Comparison of ENCODE assay signal across 24 cellular contexts in genomic region chr5:126809932-126810331, GRCh38. TPM values are rescaled to one million over a fixed set of nuclear protein-coding genes. Genes with fewer than 3 reads are reported as not detected.
A peak's percentile ranks its signal among the peaks of the same experiment; 100 is the strongest.
DNase-seq lines count a peak whose midpoint lies in the region; ATAC-seq and TF ChIP-seq lines count a peak whose summit lies in the region.
"Had no signal": no experiment of that assay in that cellular context is flagged by ENCODE, and none has a peak within 500 bp of the region (broad histone marks: within the 10 kb centered on the region; RNA-seq: fewer than 3 reads in every experiment).

No MANE protein-coding gene starts in this region.

- peaks cover 23 to 36% (median 28%) of the 10 kb centered on the region in 4 donors for H3K4me1 Mint-ChIP-seq in CD4-positive, alpha-beta memory T cell
- H3K4me1 Mint-ChIP-seq in activated CD8-positive, alpha-beta T cell treated with anti-CD3 and anti-CD28 coated beads, Interleukin-2, amount 10 ng/mL, durations not matched to agents 7 days and 5 days (ENCODE audit: low read depth): peaks cover 38% of the 10 kb centered on the region
- peaks cover 0 to 63% (median 24%) of the 10 kb centered on the region in 7 donors for H3K4me1 Mint-ChIP-seq in naive thymus-derived CD4-positive, alpha-beta T cell
- no peaks in the 10 kb centered on the region for H3K4me1 Mint-ChIP-seq in glutamatergic neuron (ENCODE audit: low read depth, unreplicated experiment)

- no peak for TF ChIP-seq CTCF in glutamatergic neuron (IDR thresholded peaks at IDR 0.05; ENCODE audit: partially characterized antibody, unreplicated experiment)

- intact Hi-C loops in CD4-positive, alpha-beta memory T cell (cut with micrococcal nuclease): loop anchor here (5.0 kb wide), 2 partner anchors 33 to 42 kb away; partner anchors contain the start of gene LMNB1
- intact Hi-C loops in naive thymus-derived CD4-positive, alpha-beta T cell (cut with micrococcal nuclease): loop anchor here (2.0 to 10.0 kb wide), 4 partner anchors 33 to 265 kb away; partner anchors contain the start of gene LMNB1 (in 1 of the 2)

- CTCF ChIA-PET in CD4-positive, alpha-beta memory T cell (lab: Charles Lee; ENCODE audit: partially characterized antibody): interaction anchor here (0.8 to 6.2 kb wide), 12 partner anchors 9 to 153 kb away, joined by 3 to 88 read pairs (median 4); partner anchors contain the start of gene LMNB1
- CTCF ChIA-PET in activated CD8-positive, alpha-beta T cell treated with anti-CD3 and anti-CD28 coated beads, Interleukin-2, amount 10 ng/mL, durations not matched to agents 7 days and 5 days (lab: Charles Lee): interaction anchor here (1.0 to 2.8 kb wide), 10 partner anchors 8 to 151 kb away, joined by 3 to 14 read pairs (median 4); partner anchors contain the start of gene LMNB1
- CTCF ChIA-PET in naive thymus-derived CD4-positive, alpha-beta T cell (lab: Charles Lee): interaction anchor here (0.7 to 2.0 kb wide), 4 partner anchors 8 to 456 kb away, joined by 3 to 8 read pairs (median 3); no protein-coding TSS in a partner anchor

- no peak for ATAC-seq in activated CD8-positive, alpha-beta T cell treated with anti-CD3 and anti-CD28 coated beads, Interleukin-2, amount 10 ng/mL, durations not matched to agents 7 days and 5 days
- no peak for ATAC-seq in naive thymus-derived CD4-positive, alpha-beta T cell
- ATAC-seq: activated CD4-positive, CD25-positive, alpha-beta regulatory T cell treated with anti-CD3 and anti-CD28 coated beads, Interleukin-2, amount 50 U/mL, for 24 hours; lower lobe of right lung had no signal

- POLR2A ChIA-PET in CD4-positive, alpha-beta memory T cell (lab: Charles Lee; ENCODE audit: partially characterized antibody): interaction anchor here (1.0 to 4.0 kb wide), 3 partner anchors 33 to 43 kb away, joined by 3 to 42 read pairs (median 4); partner anchors contain the start of gene LMNB1
- POLR2A ChIA-PET in activated CD8-positive, alpha-beta T cell treated with anti-CD3 and anti-CD28 coated beads, Interleukin-2, amount 10 ng/mL, durations not matched to agents 7 days and 5 days (lab: Charles Lee): interaction anchor here (0.6 to 1.6 kb wide), 3 partner anchors 30 to 33 kb away, joined by 4 to 6 read pairs (median 5); partner anchors contain the start of gene LMNB1
- POLR2A ChIA-PET in naive thymus-derived CD4-positive, alpha-beta T cell (lab: Charles Lee): interaction anchor here (1.0 to 2.8 kb wide), 3 partner anchors 16 to 42 kb away, joined by 5 to 11 read pairs (median 5); partner anchors contain the start of gene LMNB1

- no peaks in the 10 kb centered on the region for H3K27me3 ChIP-seq in CD4-positive, alpha-beta memory T cell (ENCODE audit: insufficient read depth, low read length)
- no peaks in the 10 kb centered on the region for H3K27me3 ChIP-seq in naive thymus-derived CD4-positive, alpha-beta T cell (ENCODE audit: control insufficient read depth in 2 of 2, insufficient read depth in 2 of 2, low read length in 2 of 2)
- H3K27me3 ChIP-seq: SJSA1 had no signal

- no peaks in the 10 kb centered on the region for H3K9me3 ChIP-seq in CD4-positive, alpha-beta memory T cell (ENCODE audit: control insufficient read depth in 1 of 2, low read length in 2 of 2)
- no peaks in the 10 kb centered on the region for H3K9me3 ChIP-seq in naive thymus-derived CD4-positive, alpha-beta T cell (ENCODE audit: control insufficient read depth in 2 of 3, low read length in 3 of 3)
- H3K9me3 ChIP-seq: lower lobe of right lung, prostate gland, SJSA1, thoracic aorta had no signal

- peak overlapping the region in 5 of 7 donors; percentile 21 to 97 (median 58) for H3K27ac Mint-ChIP-seq in CD4-positive, alpha-beta memory T cell
- peak overlapping the region; percentile 7 for H3K27ac Mint-ChIP-seq in activated CD8-positive, alpha-beta T cell treated with anti-CD3 and anti-CD28 coated beads, Interleukin-2, amount 10 ng/mL, durations not matched to agents 7 days and 5 days
- peak overlapping the region in 8 of 9 donors; percentile 47 to 95 (median 86) for H3K27ac Mint-ChIP-seq in naive thymus-derived CD4-positive, alpha-beta T cell
- H3K27ac Mint-ChIP-seq in glutamatergic neuron (ENCODE audit: unreplicated experiment): no peak overlapping the region

- DNase-seq in NCI-H2171 treated with DMSO at 0.1 percent for 48 hours (lab: John Stamatoyannopoulos, UW) (peak; percentile 1), NCI-H2171 (lab: John Stamatoyannopoulos, UW) (no peak), NCI-H524 treated with DMSO at 0.1 percent for 48 hours (lab: John Stamatoyannopoulos, UW) (no peak), glutamatergic neuron (no peak)
- DNase-seq in CD4-positive, alpha-beta memory T cell: peak in 1 of 5 donors; percentile 19
- no peak for DNase-seq in activated CD8-positive, alpha-beta T cell treated with anti-CD3 and anti-CD28 coated beads, Interleukin-2, amount 10 ng/mL, durations not matched to agents 7 days and 5 days
- peak in 2 of 9 donors; percentile 8 to 16 for DNase-seq in naive thymus-derived CD4-positive, alpha-beta T cell
- DNase-seq in activated CD4-positive, CD25-positive, alpha-beta regulatory T cell treated with anti-CD3 and anti-CD28 coated beads, Interleukin-2, amount 50 U/mL, for 72 hours: no peak
- DNase-seq: amniotic stem cell; C1 segment of cervical spinal cord; caudate nucleus; effector CD4-positive, alpha-beta T cell; head of caudate nucleus; lower lobe of right lung; NCI-H1092 treated with DMSO at 0.1 percent for 48 hours; NCI-H774; stimulated activated CD4-positive, alpha-beta T cell treated with anti-CD3 and anti-CD28 coated beads, Interleukin-4, amount 100 ng/mL, for 4 hours; T-helper 9 cell had no signal

- H3K36me3 Mint-ChIP-seq in CD4-positive, alpha-beta memory T cell: peaks cover 28 to 55% of the 10 kb centered on the region in 2 donors
- H3K36me3 Mint-ChIP-seq in activated CD8-positive, alpha-beta T cell treated with anti-CD3 and anti-CD28 coated beads, Interleukin-2, amount 10 ng/mL, durations not matched to agents 7 days and 5 days (ENCODE audit: low read depth): peaks cover 79% of the 10 kb centered on the region
- peaks cover 4 to 46% (median 22%) of the 10 kb centered on the region in 5 donors for H3K36me3 Mint-ChIP-seq in naive thymus-derived CD4-positive, alpha-beta T cell
- no peaks in the 10 kb centered on the region for H3K36me3 Mint-ChIP-seq in glutamatergic neuron (ENCODE audit: unreplicated experiment)

- H3K27ac ChIP-seq in CD4-positive, alpha-beta memory T cell (ENCODE audit: low read depth, low read length): no peak overlapping the region
- H3K27ac ChIP-seq in naive thymus-derived CD4-positive, alpha-beta T cell (ENCODE audit: low read depth, low read length): peak overlapping the region; percentile 57
- H3K27ac ChIP-seq: KMS-11, prostate gland, SJSA1, thoracic aorta had no signal

- H3K4me3 ChIP-seq in CD4-positive, alpha-beta memory T cell (ENCODE audit: low read length in 2 of 2): no peak overlapping the region
- H3K4me3 ChIP-seq in naive thymus-derived CD4-positive, alpha-beta T cell (ENCODE audit: low read length): no peak overlapping the region
- H3K4me3 ChIP-seq: lower lobe of right lung, prostate gland, SJSA1, skin epidermis, thoracic aorta had no signal

- H3K9me3 Mint-ChIP-seq in CD4-positive, alpha-beta memory T cell: no peaks in the 10 kb centered on the region
- H3K9me3 Mint-ChIP-seq in activated CD8-positive, alpha-beta T cell treated with anti-CD3 and anti-CD28 coated beads, Interleukin-2, amount 10 ng/mL, durations not matched to agents 7 days and 5 days (ENCODE audit: insufficient read depth): no peaks in the 10 kb centered on the region
- no peaks in the 10 kb centered on the region for H3K9me3 Mint-ChIP-seq in naive thymus-derived CD4-positive, alpha-beta T cell
- no peaks in the 10 kb centered on the region for H3K9me3 Mint-ChIP-seq in glutamatergic neuron (ENCODE audit: unreplicated experiment)

- peak overlapping the region in 2 of 8 donors; percentile 1 to 44 for H3K4me3 Mint-ChIP-seq in CD4-positive, alpha-beta memory T cell
- no peak overlapping the region for H3K4me3 Mint-ChIP-seq in activated CD8-positive, alpha-beta T cell treated with anti-CD3 and anti-CD28 coated beads, Interleukin-2, amount 10 ng/mL, durations not matched to agents 7 days and 5 days
- H3K4me3 Mint-ChIP-seq in naive thymus-derived CD4-positive, alpha-beta T cell: peak overlapping the region in 1 of 10 donors; percentile 46
- no peak overlapping the region for H3K4me3 Mint-ChIP-seq in glutamatergic neuron (ENCODE audit: unreplicated experiment)

- H3K4me1 ChIP-seq in CD4-positive, alpha-beta memory T cell (ENCODE audit: insufficient read depth, low read length): peaks cover 25% of the 10 kb centered on the region
- peaks cover 8 to 11% of the 10 kb centered on the region in 2 donors for H3K4me1 ChIP-seq in naive thymus-derived CD4-positive, alpha-beta T cell (ENCODE audit: control insufficient read depth in 2 of 2, insufficient read depth in 2 of 2, low read length in 2 of 2)
- H3K4me1 ChIP-seq: prostate gland had no signal

- H3K36me3 ChIP-seq in CD4-positive, alpha-beta memory T cell (ENCODE audit: insufficient read depth, low read length): peaks cover 4% of the 10 kb centered on the region
- H3K36me3 ChIP-seq in naive thymus-derived CD4-positive, alpha-beta T cell (ENCODE audit: control insufficient read depth in 2 of 3, insufficient read depth in 3 of 3, low read length in 3 of 3): peaks cover 0 to 24% (median 0%) of the 10 kb centered on the region in 3 experiments
- H3K36me3 ChIP-seq: lower lobe of right lung, prostate gland, thoracic aorta had no signal

- no peaks in the 10 kb centered on the region for H3K27me3 Mint-ChIP-seq in CD4-positive, alpha-beta memory T cell
- H3K27me3 Mint-ChIP-seq in activated CD8-positive, alpha-beta T cell treated with anti-CD3 and anti-CD28 coated beads, Interleukin-2, amount 10 ng/mL, durations not matched to agents 7 days and 5 days (ENCODE audit: low read depth): no peaks in the 10 kb centered on the region
- H3K27me3 Mint-ChIP-seq in naive thymus-derived CD4-positive, alpha-beta T cell: no peaks in the 10 kb centered on the region
- H3K27me3 Mint-ChIP-seq in glutamatergic neuron (ENCODE audit: unreplicated experiment): no peaks in the 10 kb centered on the region

RNA-seq across cellular contexts. Expression of gene LMNB1, which starts 33.0 kb away (rescaled TPM):
- total RNA-seq in CD4-positive, alpha-beta memory T cell: 10 to 100 TPM; 28.2 to 32.3 TPM
- polyA plus RNA-seq in CD4-positive, alpha-beta memory T cell: 1 to 10 TPM; 2.0 to 8.8 TPM
- 100 to 1,000 TPM; 384 to 396 TPM for total RNA-seq in activated CD8-positive, alpha-beta T cell treated with anti-CD3 and anti-CD28 coated beads, Interleukin-2, amount 10 ng/mL, durations not matched to agents 7 days and 5 days
- 100 to 1,000 TPM in 1 of 5 experiments, 10 to 100 TPM in 4; 20.8 to 218 (median 32.6) TPM for total RNA-seq in naive thymus-derived CD4-positive, alpha-beta T cell
- polyA plus RNA-seq in naive thymus-derived CD4-positive, alpha-beta T cell: 10 to 100 TPM; 10.5 to 11.3 TPM
- 94.3 TPM for total RNA-seq in glutamatergic neuron (ENCODE audit: unreplicated experiment)
